ENCODE assay signal across 30 cellular contexts in the genomic region with DNA sequence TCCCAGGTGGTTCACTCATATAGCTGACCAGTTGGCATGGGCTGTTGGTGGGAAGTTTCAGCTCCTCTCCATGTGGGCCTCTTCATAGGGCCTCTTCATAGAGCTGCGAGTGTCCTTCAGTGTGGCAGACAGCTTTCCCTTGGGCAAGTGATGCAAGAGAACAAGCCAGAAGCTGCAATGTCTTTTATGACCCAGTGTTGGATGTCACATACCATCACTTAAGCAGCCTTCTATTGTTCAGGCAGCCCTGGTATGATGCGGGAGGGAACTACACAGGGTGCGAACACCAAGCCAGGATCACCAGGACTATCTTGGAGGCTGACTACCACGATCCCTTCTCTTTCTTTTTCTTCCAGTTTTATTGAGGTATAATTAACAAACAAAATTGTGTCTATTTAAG.
"Had no signal": no experiment of that assay in that cellular context is flagged by ENCODE, and none has a peak within 500 bp of the region (broad histone marks: within the 10 kb centered on the region; RNA-seq: fewer than 3 reads in every experiment).

No MANE protein-coding gene starts in this region.

- H3K4me3 ChIP-seq: ascending aorta, cardiac muscle cell had no signal

- ATAC-seq: activated CD4-positive, alpha-beta T cell treated with anti-CD3 and anti-CD28 coated beads for 36 hours; activated CD4-positive, CD25-positive, alpha-beta regulatory T cell treated with anti-CD3 and anti-CD28 coated beads, Interleukin-2, amount 50 U/mL, for 24 hours; activated CD8-positive, alpha-beta memory T cell treated with anti-CD3 and anti-CD28 coated beads, Interleukin-2, amount 10 ng/mL, durations not matched to agents 7 days and 5 days; activated CD8-positive, alpha-beta T cell treated with anti-CD3 and anti-CD28 coated beads, Interleukin-2, amount 10 ng/mL, durations not matched to agents 7 days and 5 days; activated naive CD8-positive, alpha-beta T cell treated with anti-CD3 and anti-CD28 coated beads, Interleukin-2, amount 50 U/mL, for 24 hours; WTC11 had no signal

- H3K27me3 ChIP-seq: ascending aorta, cardiac muscle cell had no signal

- H3K4me1 ChIP-seq: ascending aorta had no signal

- H3K36me3 ChIP-seq: ascending aorta, cardiac muscle cell, WERI-Rb-1 had no signal

- H3K27ac ChIP-seq: ascending aorta, cardiac muscle cell, WERI-Rb-1 had no signal

- DNase-seq: activated CD4-positive, alpha-beta memory T cell treated with anti-CD3 and anti-CD28 coated beads, Interleukin-2, amount 10 ng/mL, durations not matched to agents 7 days and 5 days; activated CD4-positive, alpha-beta T cell treated with anti-CD3 and anti-CD28 coated beads for 1 hour; activated CD4-positive, alpha-beta T cell treated with anti-CD3 and anti-CD28 coated beads for 36 hours; activated CD4-positive, alpha-beta T cell treated with anti-CD3 and anti-CD28 coated beads for 48 hours; activated CD4-positive, alpha-beta T cell treated with anti-CD3 and anti-CD28 coated beads, Interleukin-2, amount 10 ng/mL, durations not matched to agents 7 days and 5 days; activated CD4-positive, alpha-beta T cell treated with anti-CD3 and anti-CD28 coated beads, Interleukin-2, amount 50 U/mL, for 48 hours; activated CD4-positive, CD25-positive, alpha-beta regulatory T cell; activated CD8-positive, alpha-beta memory T cell treated with anti-CD3 and anti-CD28 coated beads for 24 hours; activated CD8-positive, alpha-beta memory T cell treated with anti-CD3 and anti-CD28 coated beads, Interleukin-2, amount 10 ng/mL, durations not matched to agents 7 days and 5 days; activated CD8-positive, alpha-beta memory T cell treated with anti-CD3 and anti-CD28 coated beads, Interleukin-2, amount 50 U/mL, for 48 hours; activated CD8-positive, alpha-beta T cell treated with anti-CD3 and anti-CD28 coated beads, Interleukin-2, amount 10 ng/mL, durations not matched to agents 7 days and 5 days; activated effector memory CD4-positive, alpha-beta T cell treated with Interleukin-2 at 50 U/mL for 16 hours; activated gamma-delta T cell; activated naive CD4-positive, alpha-beta T cell treated with anti-CD3 and anti-CD28 coated beads, Interleukin-2, amount 10 ng/mL, durations not matched to agents 7 days and 5 days; activated naive CD4-positive, alpha-beta T cell treated with Interleukin-2 at 50 U/mL for 16 hours; activated naive CD8-positive, alpha-beta T cell treated with anti-CD3 and anti-CD28 coated beads, Interleukin-2, amount 10 ng/mL, durations not matched to agents 7 days and 5 days; activated naive CD8-positive, alpha-beta T cell treated with anti-CD3 and anti-CD28 coated beads, Interleukin-2, amount 50 U/mL, for 24 hours; activated T-cell treated with anti-CD3 and anti-CD28 coated beads, Interleukin-2, amount 50 U/mL, for 24 hours; activated T-cell treated with anti-CD3 and anti-CD28 coated beads, Interleukin-2, amount 50 U/mL, for 48 hours; amygdala; anterior cingulate cortex; caudate nucleus; cerebellar nuclear complex; T-helper 2 cell; T-helper 9 cell; WERI-Rb-1 had no signal

- H3K9me3 ChIP-seq: ascending aorta had no signal
